Comparison of ENCODE assay signal across 18 cellular contexts in the genomic region with DNA sequence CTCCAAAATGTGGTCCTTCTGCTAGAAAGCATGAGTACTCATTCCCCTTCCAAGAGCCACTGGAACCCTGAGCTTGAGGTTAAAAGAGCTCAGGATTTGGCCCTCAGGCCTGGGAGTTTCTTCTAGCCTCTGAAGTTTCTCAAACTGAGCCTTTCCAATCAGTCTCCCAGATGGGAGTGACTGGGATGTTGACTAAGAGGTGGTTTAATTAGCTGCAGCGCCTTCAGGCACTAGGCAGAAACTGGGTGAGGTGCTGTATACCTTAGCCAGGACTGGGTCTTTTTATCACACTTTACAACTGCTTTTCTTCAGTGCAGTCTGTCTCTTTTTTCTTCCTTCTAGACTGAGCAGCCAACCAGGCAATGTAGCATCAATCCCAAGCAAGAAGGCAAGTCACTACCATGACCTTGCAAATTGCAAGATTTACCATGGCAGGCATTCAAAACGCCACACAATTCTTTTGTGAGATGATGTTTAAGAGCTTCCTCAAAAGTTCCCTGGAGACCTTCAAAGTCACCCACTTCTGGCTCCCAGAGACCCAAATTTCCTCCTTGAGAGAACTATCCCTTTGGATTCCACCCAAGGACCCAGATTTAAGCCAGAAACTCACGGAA.
"Had no signal": no experiment of that assay in that cellular context is flagged by ENCODE, and none has a peak within 500 bp of the region (broad histone marks: within the 10 kb centered on the region; RNA-seq: fewer than 3 reads in every experiment).

No MANE protein-coding gene starts in this region.

- DNase-seq: activated CD4-positive, alpha-beta T cell treated with anti-CD3 and anti-CD28 coated beads, Interleukin-2, amount 10 ng/mL, durations not matched to agents 7 days and 5 days; activated CD4-positive, CD25-positive, alpha-beta regulatory T cell treated with anti-CD3 and anti-CD28 coated beads, Interleukin-2, amount 50 U/mL, for 72 hours; activated CD8-positive, alpha-beta memory T cell treated with anti-CD3 and anti-CD28 coated beads, Interleukin-2, amount 10 ng/mL, durations not matched to agents 7 days and 5 days; activated CD8-positive, alpha-beta T cell treated with anti-CD3 and anti-CD28 coated beads for 36 hours; activated gamma-delta T cell treated with Interleukin-2 at 50 U/mL for 16 hours; activated T-cell treated with anti-CD3 and anti-CD28 coated beads for 4 hours; aorta; effector memory CD8-positive, alpha-beta T cell; left ventricle myocardium inferior; nephron progenitor cell; right lobe of liver; stimulated activated CD4-positive, alpha-beta T cell treated with anti-CD3 and anti-CD28 coated beads, Interleukin-2, amount 100 ng/mL, for 48 hours; stimulated activated CD8-positive, alpha-beta memory T cell treated with anti-CD3 and anti-CD28 coated beads, Interleukin-4, amount 100 ng/mL, for 48 hours; stimulated activated naive B cell treated with anti-CD40 and anti-IgM and Interleukin-4, amounts not matched to agents 10 μg/mL and 1 μg/mL and 100 μg/mL, for 72 hours; T-cell had no signal

- H3K36me3 ChIP-seq: left ventricle myocardium inferior, right lobe of liver, thoracic aorta had no signal

- H3K4me1 ChIP-seq: parathyroid adenoma had no signal

- H3K27ac ChIP-seq: left ventricle myocardium inferior, parathyroid adenoma, right lobe of liver, thoracic aorta, VCaP had no signal

- H3K27me3 ChIP-seq: right lobe of liver had no signal

- H3K9me3 ChIP-seq: left ventricle myocardium inferior, right lobe of liver, thoracic aorta had no signal

- H3K4me3 ChIP-seq: left ventricle myocardium inferior, right lobe of liver, thoracic aorta had no signal

- ATAC-seq: activated CD8-positive, alpha-beta memory T cell treated with anti-CD3 and anti-CD28 coated beads, Interleukin-2, amount 10 ng/mL, durations not matched to agents 7 days and 5 days; activated CD8-positive, alpha-beta T cell treated with anti-CD3 and anti-CD28 coated beads for 36 hours; effector memory CD8-positive, alpha-beta T cell; right lobe of liver; stimulated activated naive B cell treated with anti-CD40 and anti-IgM and Interleukin-4, amounts not matched to agents 10 μg/mL and 1 μg/mL and 100 μg/mL, for 72 hours; T-cell had no signal
